ENCODE assay signal across 27 cellular contexts in the genomic region with DNA sequence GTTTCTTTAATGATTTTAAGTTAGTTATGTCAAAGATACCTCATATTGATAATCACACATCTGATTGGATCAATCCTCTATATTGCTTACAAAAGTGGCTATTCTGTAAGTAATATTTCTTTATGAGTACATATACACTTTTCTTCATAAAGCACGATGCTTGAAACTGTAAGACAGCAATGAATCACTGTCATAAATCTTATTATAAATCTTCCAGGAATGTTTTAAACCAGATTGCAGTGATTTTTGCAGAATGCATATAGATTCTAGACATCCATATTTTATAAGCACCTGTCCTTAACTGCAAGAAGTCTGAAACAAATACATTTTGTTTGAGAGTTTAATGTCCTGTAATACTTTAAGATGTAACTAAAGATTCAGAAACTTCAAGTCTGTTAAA.
"Had no signal": no experiment of that assay in that cellular context is flagged by ENCODE, and none has a peak within 500 bp of the region (broad histone marks: within the 10 kb centered on the region; RNA-seq: fewer than 3 reads in every experiment).

No MANE protein-coding gene starts in this region.

- H3K4me3 Mint-ChIP-seq: nephron; neural progenitor cell; stimulated activated effector memory CD8-positive, alpha-beta T cell treated with anti-CD3 and anti-CD28 coated beads, Interleukin-12 subunit alpha, Interleukin-12 subunit beta, amount 100 ng/mL, for 72 hours; stimulated activated naive B cell treated with anti-CD40 and anti-IgM and Interleukin-4, amounts not matched to agents 10 μg/mL and 1 μg/mL and 100 μg/mL, for 72 hours; stimulated activated naive CD8-positive, alpha-beta T cell treated with anti-CD3 and anti-CD28 coated beads, Interleukin-15, Interleukin-2, amounts not matched to agents 100 ng/mL and 50 ng/mL, for 24 hours had no signal

- H3K9me3 ChIP-seq: ovary, psoas muscle, right lobe of liver, sigmoid colon, stomach, thoracic aorta, thyroid gland, tibial nerve, upper lobe of left lung, vagina had no signal

- H3K79me2 ChIP-seq: parathyroid adenoma had no signal

- ATAC-seq: psoas muscle; right cardiac atrium; right lobe of liver; stimulated activated effector memory CD8-positive, alpha-beta T cell treated with anti-CD3 and anti-CD28 coated beads, Interleukin-12 subunit alpha, Interleukin-12 subunit beta, amount 100 ng/mL, for 72 hours; stimulated activated naive B cell treated with anti-CD40 and anti-IgM and Interleukin-4, amounts not matched to agents 10 μg/mL and 1 μg/mL and 100 μg/mL, for 72 hours had no signal

- H3K27me3 ChIP-seq: neural progenitor cell, ovary, right lobe of liver, sigmoid colon, stomach, thyroid gland, tibial nerve, upper lobe of left lung, vagina had no signal

- FAIRE-seq: small intestine, urothelium cell line had no signal

- H2AFZ ChIP-seq: neural progenitor cell, parathyroid adenoma had no signal

- DNase-seq: occipital lobe; ovary; posterior cingulate gyrus; psoas muscle; right cardiac atrium; right lobe of liver; sigmoid colon; small intestine; stimulated activated CD4-positive, alpha-beta T cell treated with anti-CD3 and anti-CD28 coated beads, Interleukin-15, amount 100 ng/mL, for 24 hours; stimulated activated CD4-positive, alpha-beta T cell treated with anti-CD3 and anti-CD28 coated beads, Interleukin-2, amount 100 ng/mL, for 24 hours; stimulated activated CD4-positive, alpha-beta T cell treated with anti-CD3 and anti-CD28 coated beads, Interleukin-2, amount 100 ng/mL, for 48 hours; stimulated activated CD4-positive, alpha-beta T cell treated with anti-CD3 and anti-CD28 coated beads, Interleukin-4, amount 100 ng/mL, for 24 hours; stimulated activated naive B cell treated with anti-CD40 and anti-IgM and Interleukin-4, amounts not matched to agents 10 μg/mL and 1 μg/mL and 100 μg/mL, for 72 hours; stimulated activated naive CD4-positive, alpha-beta T cell treated with Interleukin-2 at 50 U/mL for 16 hours; stomach; thyroid gland; upper lobe of left lung had no signal

- H3K9ac ChIP-seq: neural progenitor cell, parathyroid adenoma had no signal

- H3K4me2 ChIP-seq: neural progenitor cell had no signal

- H3K4me1 Mint-ChIP-seq: nephron; neural progenitor cell; stimulated activated effector memory CD8-positive, alpha-beta T cell treated with anti-CD3 and anti-CD28 coated beads, Interleukin-12 subunit alpha, Interleukin-12 subunit beta, amount 100 ng/mL, for 72 hours had no signal

- H3K4me3 ChIP-seq: neural progenitor cell, ovary, psoas muscle, right lobe of liver, sigmoid colon, stomach, thoracic aorta, thyroid gland, tibial nerve, upper lobe of left lung, vagina had no signal

- H3K27me3 Mint-ChIP-seq: progenitor cell of endocrine pancreas had no signal

- H3K9me3 Mint-ChIP-seq: nephron; neural progenitor cell; stimulated activated effector memory CD8-positive, alpha-beta T cell treated with anti-CD3 and anti-CD28 coated beads, Interleukin-12 subunit alpha, Interleukin-12 subunit beta, amount 100 ng/mL, for 72 hours; stimulated activated naive B cell treated with anti-CD40 and anti-IgM and Interleukin-4, amounts not matched to agents 10 μg/mL and 1 μg/mL and 100 μg/mL, for 72 hours; stimulated activated naive CD8-positive, alpha-beta T cell treated with anti-CD3 and anti-CD28 coated beads, Interleukin-15, Interleukin-2, amounts not matched to agents 100 ng/mL and 50 ng/mL, for 24 hours had no signal

- H3K27ac ChIP-seq: neural progenitor cell, ovary, parathyroid adenoma, psoas muscle, right lobe of liver, sigmoid colon, stomach, thoracic aorta, thyroid gland, tibial nerve, upper lobe of left lung, vagina had no signal

- H3K36me3 ChIP-seq: neural progenitor cell, ovary, right lobe of liver, sigmoid colon, stomach, thoracic aorta, thyroid gland, tibial nerve, upper lobe of left lung, vagina had no signal

- H3K4me1 ChIP-seq: parathyroid adenoma, psoas muscle, right lobe of liver, sigmoid colon, stomach, thyroid gland, tibial nerve, upper lobe of left lung, vagina had no signal

- H3K27ac Mint-ChIP-seq: nephron; neural progenitor cell; progenitor cell of endocrine pancreas; stimulated activated effector memory CD8-positive, alpha-beta T cell treated with anti-CD3 and anti-CD28 coated beads, Interleukin-12 subunit alpha, Interleukin-12 subunit beta, amount 100 ng/mL, for 72 hours; stimulated activated naive B cell treated with anti-CD40 and anti-IgM and Interleukin-4, amounts not matched to agents 10 μg/mL and 1 μg/mL and 100 μg/mL, for 72 hours; stimulated activated naive CD8-positive, alpha-beta T cell treated with anti-CD3 and anti-CD28 coated beads, Interleukin-15, Interleukin-2, amounts not matched to agents 100 ng/mL and 50 ng/mL, for 24 hours had no signal

- H3K36me3 Mint-ChIP-seq: neural progenitor cell; stimulated activated effector memory CD8-positive, alpha-beta T cell treated with anti-CD3 and anti-CD28 coated beads, Interleukin-12 subunit alpha, Interleukin-12 subunit beta, amount 100 ng/mL, for 72 hours; stimulated activated naive B cell treated with anti-CD40 and anti-IgM and Interleukin-4, amounts not matched to agents 10 μg/mL and 1 μg/mL and 100 μg/mL, for 72 hours had no signal
